14 cellular contexts compared by ENCODE assay signal in genomic region chr2:24313744-24314632, GRCh38. TPM values are rescaled to one million over a fixed set of nuclear protein-coding genes. Genes with fewer than 3 reads are reported as not detected.
DNase-seq lines count a peak whose midpoint lies in the region; ATAC-seq and TF ChIP-seq lines count a peak whose summit lies in the region.
"Had no signal": no experiment of that assay in that cellular context is flagged by ENCODE, and none has a peak within 500 bp of the region (broad histone marks: within the 10 kb centered on the region; RNA-seq: fewer than 3 reads in every experiment).

No MANE protein-coding gene starts in this region.

- H3K9me3 ChIP-seq in OCI-LY3 (ENCODE audit: insufficient read depth, low read length) (no peaks in the 10 kb centered on the region), ascending aorta (no peaks in the 10 kb centered on the region), upper lobe of right lung (no peaks in the 10 kb centered on the region)
- H3K9me3 ChIP-seq: gastroesophageal sphincter, testis had no signal

- TF ChIP-seq CTCF in OCI-LY3 (IDR thresholded peaks at IDR 0.05; ENCODE audit: low read depth, low read length) (no peak), fibroblast of the aortic adventitia (IDR thresholded peaks at IDR 0.05; ENCODE audit: insufficient read depth, low read length) (no peak), ascending aorta (IDR thresholded peaks at IDR 0.05) (no peak), upper lobe of right lung (IDR thresholded peaks at IDR 0.05) (no peak)

- peaks cover 45% of the 10 kb centered on the region for H3K4me1 ChIP-seq in OCI-LY3 (ENCODE audit: low read length)
- H3K4me1 ChIP-seq in ascending aorta: peaks cover 0 to 7% of the 10 kb centered on the region in 2 donors
- H3K4me1 ChIP-seq in upper lobe of right lung: peaks cover 9% of the 10 kb centered on the region

- peaks cover 39% of the 10 kb centered on the region for H3K79me2 ChIP-seq in OCI-LY3 (ENCODE audit: low read length)

- H2AFZ ChIP-seq in OCI-LY3 (ENCODE audit: low read depth, low read length): no peak overlapping the region

- H3K9ac ChIP-seq in OCI-LY3 (ENCODE audit: low read length): no peak overlapping the region

- no peaks in the 10 kb centered on the region for H4K20me1 ChIP-seq in OCI-LY3 (ENCODE audit: insufficient read depth, low read length)

- peak overlapping the region; percentile 8; the same call in 1 of the 2 replicates for H3K4me2 ChIP-seq in OCI-LY3 (ENCODE audit: low read length)

- H3K27ac ChIP-seq in OCI-LY3 (ENCODE audit: low read length): no peak overlapping the region
- H3K27ac ChIP-seq in ascending aorta: no peak overlapping the region
- no peak overlapping the region for H3K27ac ChIP-seq in upper lobe of right lung
- H3K27ac ChIP-seq: gastroesophageal sphincter, testis had no signal

- H3K4me3 ChIP-seq in OCI-LY3 (ENCODE audit: low read length): no peak overlapping the region
- H3K4me3 ChIP-seq in fibroblast of the aortic adventitia (ENCODE audit: low read depth, low read length): no peak overlapping the region
- H3K4me3 ChIP-seq in ascending aorta: no peak overlapping the region
- no peak overlapping the region for H3K4me3 ChIP-seq in upper lobe of right lung
- H3K4me3 ChIP-seq: gastroesophageal sphincter, lung, testis had no signal

- intact Hi-C loops in ascending aorta (cut with DNase I) (no loop called here), Right ventricle myocardium superior (cut with DNase I) (no loop called here), upper lobe of right lung (cut with DNase I) (no loop called here)

- H3K36me3 ChIP-seq in OCI-LY3 (replicated peaks; ENCODE audit: low read depth, low read length) (peaks cover 47% of the 10 kb centered on the region), ascending aorta (peaks cover 12 to 24% of the 10 kb centered on the region in 2 donors), upper lobe of right lung (peaks cover 32% of the 10 kb centered on the region)

- peak; percentile 25 for DNase-seq in AG08395 (ENCODE audit: low spot score)
- DNase-seq in fibroblast of the aortic adventitia (ENCODE audit: low read depth): peak; percentile 37
- DNase-seq in ascending aorta (ENCODE audit: low spot score in 2 of 2): no peak
- no peak for DNase-seq in Right ventricle myocardium superior
- no peak for DNase-seq in upper lobe of right lung
- DNase-seq: CD4-positive, alpha-beta T cell; NCI-H146; posterior cingulate gyrus; testis had no signal

- peak; percentile 26 for ATAC-seq in GM18858 (IDR thresholded peaks at IDR 0.05; ENCODE audit: unreplicated experiment)
- ATAC-seq in Right ventricle myocardium superior (ENCODE audit: poor library complexity): no peak
- ATAC-seq in HG03159 (IDR thresholded peaks at IDR 0.05; ENCODE audit: unreplicated experiment): no peak
- no peak for ATAC-seq in upper lobe of right lung
- ATAC-seq: gastroesophageal sphincter had no signal

- H3K27me3 ChIP-seq in OCI-LY3 (ENCODE audit: low read depth, low read length) (no peaks in the 10 kb centered on the region), ascending aorta (no peaks in the 10 kb centered on the region), upper lobe of right lung (no peaks in the 10 kb centered on the region)
- H3K27me3 ChIP-seq: gastroesophageal sphincter, testis had no signal

RNA-seq across cellular contexts. Expression of gene ITSN2, which starts 46.3 kb away (rescaled TPM):
- total RNA-seq in fibroblast of the aortic adventitia (ENCODE audit: low replicate concordance): 23.9 and 32.4 TPM in 2 replicates
- total RNA-seq in ascending aorta: 70.0 TPM
- total RNA-seq in Right ventricle myocardium superior: 41.2 TPM
- total RNA-seq in upper lobe of right lung: 104 TPM

Comparison
In these comparisons a context has a peak if more than half of its experiments do, and no peak if none do; other contexts are left out.
1. DNase-seq: peak in AG08395 (single experiment) and fibroblast of the aortic adventitia (single experiment); none in ascending aorta (0 of 2), Right ventricle myocardium superior (single experiment) and upper lobe of right lung (single experiment).